Comparison of ENCODE assay signal across 8 cellular contexts in genomic region chr1:206467915-206468314, GRCh38. TPM values are rescaled to one million over a fixed set of nuclear protein-coding genes. Genes with fewer than 3 reads are reported as not detected.
DNase-seq lines count a peak whose midpoint lies in the region; ATAC-seq and TF ChIP-seq lines count a peak whose summit lies in the region.

No MANE protein-coding gene starts in this region.

- no peaks in the 10 kb centered on the region for H3K9me3 ChIP-seq in BE2C

- ATAC-seq in activated naive CD8-positive, alpha-beta T cell treated with anti-CD3 and anti-CD28 coated beads, Interleukin-2, amount 10 ng/mL, durations not matched to agents 7 days and 5 days (ENCODE audit: low read depth), result peak; percentile 15
- ATAC-seq in naive thymus-derived CD8-positive, alpha-beta T cell, result peak in 1 of 2 donors; percentile 7
- ATAC-seq in GM21423 (IDR thresholded peaks at IDR 0.05; ENCODE audit: unreplicated experiment) (no peak), HG03378 (IDR thresholded peaks at IDR 0.05; ENCODE audit: unreplicated experiment) (no peak)

- H3K36me3 ChIP-seq in BE2C, result no peaks in the 10 kb centered on the region

- no peak for TF ChIP-seq CTCF in NB4 (IDR thresholded peaks at IDR 0.05; ENCODE audit: low read depth, low read length)
- no peak for TF ChIP-seq CTCF in chondrocyte (IDR thresholded peaks at IDR 0.05)
- TF ChIP-seq CTCF in BE2C (IDR thresholded peaks at IDR 0.05; ENCODE audit: low read depth, low read length), result no peak

- peak overlapping the region; percentile 65 for H3K4me3 Mint-ChIP-seq in activated naive CD8-positive, alpha-beta T cell treated with anti-CD3 and anti-CD28 coated beads, Interleukin-2, amount 10 ng/mL, durations not matched to agents 7 days and 5 days
- peak overlapping the region; percentile 46 to 97 (median 92) for H3K4me3 Mint-ChIP-seq in naive thymus-derived CD8-positive, alpha-beta T cell
- no peak overlapping the region for H3K4me3 Mint-ChIP-seq in chondrocyte (ENCODE audit: unreplicated experiment)

- H3K36me3 Mint-ChIP-seq in activated naive CD8-positive, alpha-beta T cell treated with anti-CD3 and anti-CD28 coated beads, Interleukin-2, amount 10 ng/mL, durations not matched to agents 7 days and 5 days, result peaks cover 10% of the 10 kb centered on the region
- peaks cover 0 to 5% (median 0%) of the 10 kb centered on the region in 3 donors for H3K36me3 Mint-ChIP-seq in naive thymus-derived CD8-positive, alpha-beta T cell
- H3K36me3 Mint-ChIP-seq in chondrocyte (ENCODE audit: low read depth), result peaks cover 6% of the 10 kb centered on the region

- DNase-seq in DMS53 (lab: John Stamatoyannopoulos, UW), result peak; percentile 90
- peak; percentile 98 for DNase-seq in NB4 (ENCODE audit: low read depth)
- DNase-seq in activated naive CD8-positive, alpha-beta T cell treated with anti-CD3 and anti-CD28 coated beads, Interleukin-2, amount 10 ng/mL, durations not matched to agents 7 days and 5 days, result peak; percentile 60
- DNase-seq in naive thymus-derived CD8-positive, alpha-beta T cell, result peak in 3 of 10 donors; percentile 7 to 21 (median 18)
- no peak for DNase-seq in chondrocyte (ENCODE audit: low spot score)
- DNase-seq in BE2C, result no peak

- no peaks in the 10 kb centered on the region for H3K27me3 Mint-ChIP-seq in activated naive CD8-positive, alpha-beta T cell treated with anti-CD3 and anti-CD28 coated beads, Interleukin-2, amount 10 ng/mL, durations not matched to agents 7 days and 5 days
- no peaks in the 10 kb centered on the region for H3K27me3 Mint-ChIP-seq in naive thymus-derived CD8-positive, alpha-beta T cell
- peaks cover 4% of the 10 kb centered on the region for H3K27me3 Mint-ChIP-seq in chondrocyte (ENCODE audit: low read depth)

- peaks cover 53% of the 10 kb centered on the region for H3K27me3 ChIP-seq in BE2C

- peak; percentile 50 for TF ChIP-seq POLR2A in NB4 (IDR thresholded peaks at IDR 0.05; ENCODE audit: extremely low read depth, insufficient read length)

- no peaks in the 10 kb centered on the region for H3K9me3 Mint-ChIP-seq in activated naive CD8-positive, alpha-beta T cell treated with anti-CD3 and anti-CD28 coated beads, Interleukin-2, amount 10 ng/mL, durations not matched to agents 7 days and 5 days
- H3K9me3 Mint-ChIP-seq in naive thymus-derived CD8-positive, alpha-beta T cell, result no peaks in the 10 kb centered on the region
- H3K9me3 Mint-ChIP-seq in chondrocyte (ENCODE audit: low read depth), result no peaks in the 10 kb centered on the region

- POLR2A ChIA-PET in activated naive CD8-positive, alpha-beta T cell treated with anti-CD3 and anti-CD28 coated beads, Interleukin-2, amount 10 ng/mL, durations not matched to agents 7 days and 5 days (lab: Charles Lee), result interaction anchor here (1.4 kb wide), 1 partner anchor 12 kb away, joined by 5 read pairs; no protein-coding TSS in a partner anchor
- POLR2A ChIA-PET in naive thymus-derived CD8-positive, alpha-beta T cell (lab: Charles Lee), result no interaction called here

- no peaks in the 10 kb centered on the region for H3K4me1 ChIP-seq in BE2C

- H3K4me3 ChIP-seq in NB4 (ENCODE audit: low read depth, low read length) (no peak overlapping the region), BE2C (ENCODE audit: low read depth, low read length) (no peak overlapping the region)

- H3K4me1 Mint-ChIP-seq in activated naive CD8-positive, alpha-beta T cell treated with anti-CD3 and anti-CD28 coated beads, Interleukin-2, amount 10 ng/mL, durations not matched to agents 7 days and 5 days, result peaks cover 76% of the 10 kb centered on the region
- peaks cover 58 to 87% (median 85%) of the 10 kb centered on the region in 4 donors for H3K4me1 Mint-ChIP-seq in naive thymus-derived CD8-positive, alpha-beta T cell
- H3K4me1 Mint-ChIP-seq in chondrocyte (ENCODE audit: low read depth), result peaks cover 55% of the 10 kb centered on the region

- H3K27ac Mint-ChIP-seq in activated naive CD8-positive, alpha-beta T cell treated with anti-CD3 and anti-CD28 coated beads, Interleukin-2, amount 10 ng/mL, durations not matched to agents 7 days and 5 days, result peak overlapping the region; percentile 98
- H3K27ac Mint-ChIP-seq in naive thymus-derived CD8-positive, alpha-beta T cell, result peak overlapping the region; percentile 42 to 96 (median 89)
- no peak overlapping the region for H3K27ac Mint-ChIP-seq in chondrocyte (ENCODE audit: unreplicated experiment)

RNA-seq across cellular contexts. Expression of gene IKBKE, which starts 2.4 kb away (rescaled TPM):
- 10 to 100 TPM; 83.5 to 84.0 TPM for total RNA-seq in activated naive CD8-positive, alpha-beta T cell treated with anti-CD3 and anti-CD28 coated beads, Interleukin-2, amount 10 ng/mL, durations not matched to agents 7 days and 5 days
- 10 to 100 TPM; 82.9 to 87.3 TPM for total RNA-seq in naive thymus-derived CD8-positive, alpha-beta T cell
- 10 to 100 TPM; 40.5 to 57.0 (median 55.5) TPM for polyA plus RNA-seq in naive thymus-derived CD8-positive, alpha-beta T cell
- total RNA-seq in chondrocyte, result 7.7 to 10.5 TPM (median 8.5 TPM) in 3 replicates
- not detected for polyA plus RNA-seq in BE2C (2012; ENCODE audit: insufficient read depth, insufficient read length, low read depth)

RNA-seq across cellular contexts. Expression of gene RASSF5, which starts 39.4 kb away (rescaled TPM):
- 100 to 1,000 TPM; 211 TPM for total RNA-seq in activated naive CD8-positive, alpha-beta T cell treated with anti-CD3 and anti-CD28 coated beads, Interleukin-2, amount 10 ng/mL, durations not matched to agents 7 days and 5 days
- total RNA-seq in naive thymus-derived CD8-positive, alpha-beta T cell, result 100 to 1,000 TPM; 224 to 229 TPM
- 100 to 1,000 TPM; 233 to 358 (median 291) TPM for polyA plus RNA-seq in naive thymus-derived CD8-positive, alpha-beta T cell
- 0.12 to 0.36 TPM (median 0.27 TPM) in 3 replicates for total RNA-seq in chondrocyte
- 1.3 TPM for polyA plus RNA-seq in BE2C (2012; ENCODE audit: insufficient read depth, insufficient read length, low read depth)

Comparison
In these comparisons a context has a peak if more than half of its experiments do, and no peak if none do; other contexts are left out.
1. DNase-seq: peak in DMS53 (single experiment), NB4 (single experiment) and activated naive CD8-positive, alpha-beta T cell treated with anti-CD3 and anti-CD28 coated beads, Interleukin-2, amount 10 ng/mL, durations not matched to agents 7 days and 5 days (single experiment); none in chondrocyte (single experiment) and BE2C (single experiment).
2. RNA of gene RASSF5, which starts 39.4 kb away (total RNA-seq): 224 to 229 TPM in naive thymus-derived CD8-positive, alpha-beta T cell and 211 TPM in activated naive CD8-positive, alpha-beta T cell treated with anti-CD3 and anti-CD28 coated beads, Interleukin-2, amount 10 ng/mL, durations not matched to agents 7 days and 5 days; 0.12 to 0.36 TPM in chondrocyte; every median in the first group is over 100 times any median in the second.